In the genomic region with DNA sequence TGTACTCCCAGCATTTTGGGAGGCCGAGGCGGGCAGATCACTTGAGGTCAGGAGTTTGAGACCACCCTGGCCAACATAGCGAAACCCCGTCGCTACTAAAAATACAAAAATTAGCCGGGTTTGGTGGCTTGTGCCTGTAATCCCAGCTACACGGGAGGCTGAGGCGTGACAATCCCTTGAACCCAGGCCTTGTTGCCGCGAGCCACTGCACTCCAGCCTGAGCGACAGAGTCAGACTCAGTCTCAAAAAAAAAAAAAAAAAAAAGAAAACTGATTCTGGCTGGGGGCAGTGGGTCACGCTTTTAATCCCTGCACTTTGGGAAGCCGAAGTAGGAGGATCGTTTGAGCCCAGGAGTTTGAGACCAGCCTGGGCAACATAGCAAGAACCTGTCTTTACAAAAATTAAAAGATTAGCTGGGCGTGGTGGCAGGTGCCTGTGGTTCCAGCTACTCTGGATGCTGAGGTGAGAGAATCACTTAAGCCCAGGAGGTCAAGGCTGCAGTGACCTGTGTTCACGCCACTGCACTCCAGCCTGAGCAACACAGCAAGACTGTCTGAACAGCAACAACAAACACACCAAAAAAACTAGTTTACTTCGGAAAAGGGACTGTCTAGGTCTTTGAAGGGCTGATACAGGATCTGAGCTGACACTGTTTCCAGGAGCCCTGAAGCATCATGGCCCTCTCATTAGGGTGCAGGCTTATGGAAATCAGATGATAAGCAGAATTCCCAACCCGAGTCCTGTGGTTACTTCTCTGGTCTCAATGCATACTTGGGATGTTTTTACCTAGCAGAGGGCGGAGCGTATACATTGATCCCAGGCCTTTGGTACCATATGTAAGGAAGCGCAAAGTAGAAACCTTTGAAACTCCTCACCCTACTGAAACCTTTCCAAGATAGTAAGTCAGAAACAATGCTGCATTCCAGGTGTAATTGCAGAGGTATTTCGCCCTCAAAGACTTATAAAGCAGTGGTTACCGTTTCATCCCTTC, we compare ENCODE assay signal across 1 cellular context.
TF ChIP-seq lines count a peak whose summit lies in the region.

No MANE protein-coding gene starts in this region.

TF ChIP-seq in A549, 52 proteins besides CTCF, POLR2A, EP300 and RAD21:
- TF ChIP-seq JUN (IDR thresholded peaks at IDR 0.05) (no peak), CBX2 (IDR thresholded peaks at IDR 0.05; ENCODE audit: borderline replicate concordance, low read depth) (no peak), NFE2L2 (conservative IDR thresholded peaks at IDR 0.05; ENCODE audit: low read length) (no peak), CHD4 (IDR thresholded peaks at IDR 0.05; ENCODE audit: borderline replicate concordance) (no peak), HES2 (IDR thresholded peaks at IDR 0.05) (no peak), PBX3 (IDR thresholded peaks at IDR 0.05) (no peak), BCL3 (IDR thresholded peaks at IDR 0.05) (no peak), BHLHE40 (IDR thresholded peaks at IDR 0.05; ENCODE audit: low read depth, low read length) (no peak), CEBPB (IDR thresholded peaks at IDR 0.05) (no peak), RNF2 (IDR thresholded peaks at IDR 0.05; ENCODE audit: borderline replicate concordance, low read depth) (no peak), ESRRA (IDR thresholded peaks at IDR 0.05; ENCODE audit: borderline replicate concordance, low read length) (no peak)
